10 cellular contexts compared by ENCODE assay signal in the genomic region with DNA sequence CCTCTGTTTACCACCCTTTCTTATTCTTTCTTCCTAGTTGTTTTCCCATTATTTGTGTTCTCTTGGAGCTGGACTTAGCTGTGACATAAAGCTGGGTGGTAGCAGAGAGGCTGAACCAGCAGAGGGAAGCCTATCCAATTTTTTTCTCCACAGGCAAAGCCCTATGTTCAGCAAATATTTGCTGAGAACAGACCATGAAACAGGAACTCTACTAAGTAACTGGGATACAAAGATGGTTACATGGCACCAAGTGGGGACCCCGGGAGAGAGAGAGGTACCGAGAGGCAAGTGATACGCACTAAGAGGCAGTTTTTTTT. TPM values are rescaled to one million over a fixed set of nuclear protein-coding genes. Genes with fewer than 3 reads are reported as not detected.
DNase-seq lines count a peak whose midpoint lies in the region; ATAC-seq, FAIRE-seq and TF ChIP-seq lines count a peak whose summit lies in the region.
"Had no signal": no experiment of that assay in that cellular context is flagged by ENCODE, and none has a peak within 500 bp of the region (broad histone marks: within the 10 kb centered on the region; RNA-seq: fewer than 3 reads in every experiment).

No MANE protein-coding gene starts in this region.

- peak overlapping the region; percentile 81 for H2AFZ ChIP-seq in HCT116 (ENCODE audit: low read depth, low read length, poor library complexity, severe bottlenecking)

- no peaks in the 10 kb centered on the region for H4K20me1 ChIP-seq in HCT116 (ENCODE audit: insufficient read depth)

- H3K4me1 ChIP-seq in HCT116 (ENCODE audit: control insufficient read depth in 1 of 2, insufficient read depth in 2 of 2, low read length in 2 of 2) = peaks cover 2 to 10% of the 10 kb centered on the region in 2 experiments; a peak in 2 of 4 replicates
- peaks cover 0 to 8% (median 2%) of the 10 kb centered on the region in 4 donors for H3K4me1 ChIP-seq in right lobe of liver

- TF ChIP-seq RAD21 in HCT116 (IDR thresholded peaks at IDR 0.05; ENCODE audit: low read depth) = no peak

- TF ChIP-seq CTCF in AG04450 (IDR thresholded peaks at IDR 0.05; ENCODE audit: low read depth, low read length) = peak; percentile 25; the same call in 1 of the 2 replicates
- 0 out of 6 replicates have a peak, but pooled peaks of 1 of the 3 experiments have one; percentile 13 for TF ChIP-seq CTCF in HCT116 (IDR thresholded peaks at IDR 0.05 in 2 of 3, conservative IDR thresholded peaks at IDR 0.05 in 1 of 3; ENCODE audit: borderline replicate concordance in 1 of 3, insufficient read depth in 1 of 3, low read depth in 2 of 3, low read length in 2 of 3)
- TF ChIP-seq CTCF in WERI-Rb-1 (IDR thresholded peaks at IDR 0.05; ENCODE audit: low read depth, low read length) = 0 out of 2 replicates have a peak, but pooled peaks have one; percentile 4
- TF ChIP-seq CTCF in right lobe of liver (IDR thresholded peaks at IDR 0.05) = no peak

- no peaks in the 10 kb centered on the region for H3K9me3 ChIP-seq in AG04450 (ENCODE audit: control insufficient read depth, insufficient read depth, low read length)
- no peaks in the 10 kb centered on the region for H3K9me3 ChIP-seq in HCT116 (ENCODE audit: control insufficient read depth in 1 of 2, insufficient read depth in 1 of 2, low read depth in 1 of 2, low read length in 2 of 2)
- no peaks in the 10 kb centered on the region for H3K9me3 ChIP-seq in WERI-Rb-1 (ENCODE audit: severe bottlenecking)
- H3K9me3 ChIP-seq in right lobe of liver = no peaks in the 10 kb centered on the region

- no peak overlapping the region for H3K4me3 ChIP-seq in AG04450 (ENCODE audit: low read depth, low read length)
- H3K4me3 ChIP-seq in HCT116 (replicated peaks in 1 of 2; ENCODE audit: low read depth in 1 of 2, low read length in 2 of 2) = no peak overlapping the region
- no peak overlapping the region for H3K4me3 ChIP-seq in WERI-Rb-1 (ENCODE audit: low read depth, low read length)
- H3K4me3 ChIP-seq in right lobe of liver = no peak overlapping the region

- H3K27me3 ChIP-seq in AG04450 (ENCODE audit: control insufficient read depth, insufficient read depth, low read length) = no peaks in the 10 kb centered on the region
- H3K27me3 ChIP-seq in HCT116 (ENCODE audit: insufficient read depth, low read length) = peaks cover 5% of the 10 kb centered on the region; the same call in 1 of the 2 replicates
- H3K27me3 ChIP-seq in WERI-Rb-1 (ENCODE audit: insufficient read depth, low read depth, severe bottlenecking) = peaks cover 4% of the 10 kb centered on the region
- H3K27me3 ChIP-seq in right lobe of liver = no peaks in the 10 kb centered on the region

- CTCF ChIA-PET in AG04450 (lab: Charles Lee) (interaction anchor here (0.6 to 3.3 kb wide), 26 partner anchors 8 to 745 kb away, joined by 3 to 25 read pairs (median 4); a partner anchor contains a TSS), HCT116 (lab: Charles Lee) (interaction anchor here (0.7 to 2.7 kb wide), 10 partner anchors 8 to 347 kb away, joined by 3 to 18 read pairs (median 5); a partner anchor contains a TSS)

- RAD21 ChIA-PET in HCT116 (lab: Charles Lee; ENCODE audit: low non-redundant PET in 1 of 2, low total read pairs in 2 of 2, uncharacterized antibody in 2 of 2, unreplicated experiment in 2 of 2) = interaction anchor here (0.6 to 1.4 kb wide), 3 partner anchors 72 to 213 kb away, joined by 3 to 11 read pairs (median 5); no protein-coding TSS in a partner anchor

- TF ChIP-seq POLR2A in HCT116 (IDR thresholded peaks at IDR 0.05; ENCODE audit: borderline replicate concordance, extremely low read depth, insufficient read depth, insufficient read length) = no peak
- TF ChIP-seq POLR2A in right lobe of liver (IDR thresholded peaks at IDR 0.05) = no peak

- intact Hi-C loops in HCT116 (cut with micrococcal nuclease) = loop anchor here (1.0 kb wide), 1 partner anchor 73 kb away; a partner anchor contains a TSS
- intact Hi-C loops in right lobe of liver (cut with DNase I) = no loop called here

- DNase-seq in AG04450 (ENCODE audit: low read depth, low spot score) (no peak), HCT116 (ENCODE audit: low read depth, low spot score) (no peak), WERI-Rb-1 (no peak), right lobe of liver (no peak), NCI-H146 treated with DMSO at 0.1 percent for 48 hours (lab: John Stamatoyannopoulos, UW; ENCODE audit: unreplicated experiment) (no peak), urothelium cell line (ENCODE audit: low spot score) (no peak)

- H3K27ac ChIP-seq in AG04450 (ENCODE audit: low read depth, low read length) (no peak overlapping the region), HCT116 (ENCODE audit: low read depth, low read length) (no peak overlapping the region), WERI-Rb-1 (no peak overlapping the region), right lobe of liver (peak overlapping the region in 1 of 3 donors; percentile 8)

- 50% methylated on average over 2 of the region's 3 CpGs for WGBS in right lobe of liver (ENCODE audit: insufficient coverage, low coverage, low lambda C conversion rate, missing lambda C conversion rate)

- no peaks in the 10 kb centered on the region for H3K9me2 ChIP-seq in HCT116 (ENCODE audit: insufficient read depth)

- BruUV-seq in HCT116 (replicated peaks; lab: Mats Ljungman, UMichigan) = no TSS peak

- POLR2A ChIA-PET in AG04450 (lab: Yijun Ruan, JAX) = no interaction called here
- POLR2A ChIA-PET in HCT116 (lab: Charles Lee) = interaction anchor here (0.7 to 1.3 kb wide), 3 partner anchors 17 to 136 kb away, joined by 3 to 5 read pairs (median 3); no protein-coding TSS in a partner anchor

- H3K79me2 ChIP-seq in HCT116 (ENCODE audit: insufficient read depth, low read length) = no peaks in the 10 kb centered on the region

- peak overlapping the region; percentile 50 for H3K4me2 ChIP-seq in HCT116 (ENCODE audit: low read length)

- no peak for FAIRE-seq in urothelium cell line (lab: Jason Lieb, UNC)

- no peak overlapping the region for H3K9ac ChIP-seq in HCT116 (ENCODE audit: low read length)

- no peaks in the 10 kb centered on the region for H3K36me3 ChIP-seq in HCT116 (ENCODE audit: control insufficient read depth in 1 of 2, insufficient read depth in 2 of 2, low read length in 2 of 2)
- H3K36me3 ChIP-seq in WERI-Rb-1 = no peaks in the 10 kb centered on the region
- no peaks in the 10 kb centered on the region for H3K36me3 ChIP-seq in right lobe of liver

- ATAC-seq in HCT116 (peak; percentile 61), right lobe of liver (peak; percentile 65 to 71 (median 70)), GM19452 (IDR thresholded peaks at IDR 0.05; ENCODE audit: unreplicated experiment) (no peak), HG02759 (IDR thresholded peaks at IDR 0.05; ENCODE audit: unreplicated experiment) (no peak)

TF ChIP-seq in HCT116, 20 proteins besides CTCF, POLR2A, EP300 and RAD21:
- TF ChIP-seq CEBPB (IDR thresholded peaks at IDR 0.05; ENCODE audit: low read depth) (no peak), SRF (IDR thresholded peaks at IDR 0.05; ENCODE audit: low read depth) (no peak), EZH2phosphoT487 (IDR thresholded peaks at IDR 0.05; ENCODE audit: borderline replicate concordance) (no peak), YY1 (IDR thresholded peaks at IDR 0.05; ENCODE audit: extremely low read depth, insufficient replicate concordance, low read depth, low read length) (no peak), FOSL1 (IDR thresholded peaks at IDR 0.05; ENCODE audit: low read depth) (no peak)
- TF ChIP-seq, protein P1, sequence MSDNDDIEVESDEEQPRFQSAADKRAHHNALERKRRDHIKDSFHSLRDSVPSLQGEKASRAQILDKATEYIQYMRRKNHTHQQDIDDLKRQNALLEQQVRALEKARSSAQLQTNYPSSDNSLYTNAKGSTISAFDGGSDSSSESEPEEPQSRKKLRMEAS (IDR thresholded peaks at IDR 0.05) = 0 out of 2 replicates have a peak, but pooled peaks have one; percentile 17

RNA-seq across cellular contexts. Expression of a gene that starts 6.6 kb away (rescaled TPM):
- not detected in 2 replicates for polyA plus RNA-seq in AG04450 (2011; rRNA removed)
- polyA minus RNA-seq in AG04450 (2011; rRNA and poly(A)+ RNA removed) = not detected in 2 replicates
- not detected for total RNA-seq in HCT116 (2021; ENCODE audit: unreplicated experiment)
- polyA plus RNA-seq in HCT116 (2012) = not detected in 2 replicates
- total RNA-seq in right lobe of liver = not detected
- total RNA-seq: activated CD4-positive, alpha-beta memory T cell treated with anti-CD3 and anti-CD28 coated beads for 36 hours had no signal
- polyA plus RNA-seq: IgD-negative memory B cell had no signal

RNA-seq across cellular contexts. Expression of a gene that starts 7.6 kb away (rescaled TPM):
- 397 and 565 TPM in 2 replicates for polyA plus RNA-seq in AG04450 (2011; rRNA removed)
- 140 and 155 TPM in 2 replicates for polyA minus RNA-seq in AG04450 (2011; rRNA and poly(A)+ RNA removed)
- total RNA-seq in HCT116 (2021; ENCODE audit: unreplicated experiment) = 457 TPM
- 283 and 300 TPM in 2 replicates for polyA plus RNA-seq in HCT116 (2012)
- 100 to 1,000 TPM in 3 of 6 experiments, 10 to 100 TPM in 3; 76.3 to 189 (median 120) TPM for total RNA-seq in right lobe of liver

RNA-seq across cellular contexts. Expression of a gene that starts 21.2 kb away (rescaled TPM):
- 173 and 177 TPM in 2 replicates for polyA plus RNA-seq in AG04450 (2011; rRNA removed)
- polyA minus RNA-seq in AG04450 (2011; rRNA and poly(A)+ RNA removed) = 161 and 185 TPM in 2 replicates
- 189 TPM for total RNA-seq in HCT116 (2021; ENCODE audit: unreplicated experiment)
- 105 and 106 TPM in 2 replicates for polyA plus RNA-seq in HCT116 (2012)
- total RNA-seq in right lobe of liver = 10 to 100 TPM; 26.8 to 57.2 (median 40.4) TPM

RNA-seq across cellular contexts. Expression of a gene that starts 44.6 kb away (rescaled TPM):
- 0.01 TPM in 1 of 2 replicates, not detected in the other for polyA plus RNA-seq in AG04450 (2011; rRNA removed)
- polyA minus RNA-seq in AG04450 (2011; rRNA and poly(A)+ RNA removed) = 0.05 TPM in 1 of 2 replicates, not detected in the other
- 0.10 TPM for total RNA-seq in HCT116 (2021; ENCODE audit: unreplicated experiment)
- polyA plus RNA-seq in HCT116 (2012) = 0.10 TPM in 1 of 2 replicates, not detected in the other
- total RNA-seq in right lobe of liver = under 1 TPM in 1 of 6 experiments, not detected in 5; 0.14 TPM
- polyA plus RNA-seq: IgD-negative memory B cell had no signal

Comparison
In these comparisons a context has a peak if more than half of its experiments do, and no peak if none do; other contexts are left out.
1. CTCF ChIP-seq: peak in AG04450 (single experiment) and WERI-Rb-1 (single experiment); none in right lobe of liver (0 of 4).
2. ATAC-seq: peak in HCT116 (single experiment) and right lobe of liver (4 of 4); none in GM19452 (single experiment) and HG02759 (single experiment).